ENCODE assay signal across 8 cellular contexts in the genomic region with DNA sequence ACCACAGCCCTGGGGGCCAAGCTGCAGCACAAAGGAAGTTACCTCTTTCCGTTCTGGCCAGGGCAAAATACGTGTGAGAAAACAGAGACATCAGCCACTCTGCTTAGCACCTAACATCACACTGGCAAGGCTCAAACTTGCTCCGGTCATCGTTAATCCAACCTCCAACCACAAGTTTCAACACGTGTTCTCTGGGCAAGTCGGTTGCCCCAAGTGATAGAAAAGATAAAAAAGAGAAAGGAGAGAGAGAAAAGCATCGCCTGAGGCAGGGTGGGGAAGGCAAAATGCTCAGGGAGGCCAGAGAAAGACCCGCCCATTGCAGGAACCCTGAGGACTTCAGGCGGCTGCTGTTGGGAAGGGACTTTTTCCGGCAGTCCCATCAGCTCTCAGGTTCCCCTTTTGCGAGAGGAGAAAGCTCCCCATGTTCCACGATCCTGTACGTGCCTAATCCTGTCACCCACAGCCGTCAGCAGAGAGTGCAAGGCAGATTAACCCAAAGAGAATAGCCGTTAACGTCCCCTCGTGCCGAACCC. TPM values are rescaled to one million over a fixed set of nuclear protein-coding genes. Genes with fewer than 3 reads are reported as not detected.
DNase-seq lines count a peak whose midpoint lies in the region; ATAC-seq and TF ChIP-seq lines count a peak whose summit lies in the region.

No MANE protein-coding gene starts in this region.

- TF ChIP-seq CTCF in hepatocyte (IDR thresholded peaks at IDR 0.05; ENCODE audit: poor library complexity) (no peak), thyroid gland (IDR thresholded peaks at IDR 0.05) (no peak)

- peaks cover 73% of the 10 kb centered on the region for H3K4me1 ChIP-seq in BLaER1
- H3K4me1 ChIP-seq in hepatocyte (ENCODE audit: insufficient read depth), result peaks cover 42% of the 10 kb centered on the region
- peaks cover 23 to 33% of the 10 kb centered on the region in 2 donors for H3K4me1 ChIP-seq in thyroid gland

- DNase-seq in RPMI8226, result peak; percentile 65
- DNase-seq in hepatocyte (ENCODE audit: low spot score), result no peak
- no peak for DNase-seq in NCI-H446 treated with DMSO at 0.1 percent for 48 hours (lab: John Stamatoyannopoulos, UW)
- DNase-seq in stimulated activated CD4-positive, alpha-beta T cell treated with anti-CD3 and anti-CD28 coated beads, Interleukin-12 subunit alpha, Interleukin-12 subunit beta, amount 100 ng/mL, for 4 hours, result no peak
- no peak for DNase-seq in thyroid gland

- no peaks in the 10 kb centered on the region for H3K36me3 ChIP-seq in BLaER1
- H3K36me3 ChIP-seq in hepatocyte (replicated peaks; ENCODE audit: insufficient read depth, low read depth), result no peaks in the 10 kb centered on the region
- no peaks in the 10 kb centered on the region for H3K36me3 ChIP-seq in thyroid gland

- intact Hi-C loops in thyroid gland (cut with DNase I), result loop anchor here (5.0 kb wide), 1 partner anchor 33 kb away; no protein-coding TSS in a partner anchor

- no peak overlapping the region for H3K4me3 ChIP-seq in BLaER1
- H3K4me3 ChIP-seq in hepatocyte, result no peak overlapping the region
- no peak overlapping the region for H3K4me3 ChIP-seq in thyroid gland (replicated peaks in 1 of 3)

- 40% methylated on average over 18 of the region's 18 CpGs for WGBS in hepatocyte (ENCODE audit: low lambda C conversion rate, missing lambda C conversion rate)
- WGBS in thyroid gland, 2 donors, result 83 to 84% methylated on average over 18 of the region's 18 CpGs

- no peak for TF ChIP-seq POLR2A in thyroid gland (IDR thresholded peaks at IDR 0.05)

- H2AFZ ChIP-seq in hepatocyte, result peak overlapping the region; percentile 7

- H3K9ac ChIP-seq in BLaER1, result peak overlapping the region; percentile 39; the same call in 1 of the 2 replicates

- H3K27ac ChIP-seq in BLaER1 (peak overlapping the region; percentile 54), hepatocyte (peak overlapping the region; percentile 86), thyroid gland (no peak overlapping the region)

- H3K79me2 ChIP-seq in hepatocyte, result no peaks in the 10 kb centered on the region

- H4K20me1 ChIP-seq in BLaER1 (no peaks in the 10 kb centered on the region), hepatocyte (ENCODE audit: insufficient read depth, poor library complexity, severe bottlenecking) (no peaks in the 10 kb centered on the region)

- ATAC-seq in GM19463 (IDR thresholded peaks at IDR 0.05; ENCODE audit: unreplicated experiment), result peak; percentile 57
- no peak for ATAC-seq in HG02884 (IDR thresholded peaks at IDR 0.05; ENCODE audit: unreplicated experiment)

- H3K9me3 ChIP-seq in BLaER1 (no peaks in the 10 kb centered on the region), hepatocyte (ENCODE audit: low read depth) (no peaks in the 10 kb centered on the region), thyroid gland (no peaks in the 10 kb centered on the region)

- peak overlapping the region; percentile 67 for H3K4me2 ChIP-seq in BLaER1
- peak overlapping the region; percentile 9 for H3K4me2 ChIP-seq in hepatocyte

- H3K9me2 ChIP-seq in hepatocyte (replicated peaks; ENCODE audit: insufficient read depth), result no peaks in the 10 kb centered on the region

- H3K27me3 ChIP-seq in BLaER1 (no peaks in the 10 kb centered on the region), hepatocyte (no peaks in the 10 kb centered on the region), thyroid gland (no peaks in the 10 kb centered on the region)

RNA-seq across cellular contexts. Expression of a gene that starts 18.5 kb away (rescaled TPM):
- 27.8 and 38.8 TPM in 2 replicates for total RNA-seq in hepatocyte
- polyA plus RNA-seq in hepatocyte, result 30.0 and 44.6 TPM in 2 replicates
- 1 to 10 TPM in 1 of 4 donors, under 1 TPM in 1, not detected in 2; 0.98 to 1.2 TPM for total RNA-seq in thyroid gland

RNA-seq across cellular contexts. Expression of a gene that starts 30.1 kb away (rescaled TPM):
- total RNA-seq in hepatocyte (166 and 182 TPM in 2 replicates), thyroid gland (100 to 1,000 TPM; 140 to 300 (median 178) TPM)
- 2,035 and 2,121 TPM in 2 replicates for polyA plus RNA-seq in hepatocyte

RNA-seq across cellular contexts. Expression of a gene that starts 36.9 kb away (rescaled TPM):
- total RNA-seq in hepatocyte, result 98.0 and 98.9 TPM in 2 replicates
- 159 and 201 TPM in 2 replicates for polyA plus RNA-seq in hepatocyte
- 100 to 1,000 TPM in 3 of 4 donors, 10 to 100 TPM in 1; 94.3 to 163 (median 103) TPM for total RNA-seq in thyroid gland

RNA-seq across cellular contexts. Expression of a gene that starts 43.2 kb away (rescaled TPM):
- total RNA-seq in hepatocyte (59.2 and 74.6 TPM in 2 replicates), thyroid gland (100 to 1,000 TPM in 1 of 4 donors, 10 to 100 TPM in 3; 83.2 to 318 (median 92.9) TPM)
- polyA plus RNA-seq in hepatocyte, result 504 and 535 TPM in 2 replicates

RNA-seq across cellular contexts. Expression of a gene that starts 43.2 kb away (rescaled TPM):
- total RNA-seq in hepatocyte, result 55.6 and 62.1 TPM in 2 replicates
- 89.5 and 91.3 TPM in 2 replicates for polyA plus RNA-seq in hepatocyte
- total RNA-seq in thyroid gland, result 10 to 100 TPM; 30.4 to 58.4 (median 46.9) TPM

Comparison
In these comparisons a context has a peak if more than half of its experiments do, and no peak if none do; other contexts are left out.
1. H3K27ac ChIP-seq: peak in BLaER1 (single experiment) and hepatocyte (single experiment); none in thyroid gland (0 of 3).
2. RNA of a gene that starts 18.5 kb away (total RNA-seq): 27.8 to 38.8 TPM in hepatocyte; 0.98 to 1.2 TPM in thyroid gland; every median in the first group is over 10 times any median in the second.